ENCODE assay signal across 23 cellular contexts in the genomic region with DNA sequence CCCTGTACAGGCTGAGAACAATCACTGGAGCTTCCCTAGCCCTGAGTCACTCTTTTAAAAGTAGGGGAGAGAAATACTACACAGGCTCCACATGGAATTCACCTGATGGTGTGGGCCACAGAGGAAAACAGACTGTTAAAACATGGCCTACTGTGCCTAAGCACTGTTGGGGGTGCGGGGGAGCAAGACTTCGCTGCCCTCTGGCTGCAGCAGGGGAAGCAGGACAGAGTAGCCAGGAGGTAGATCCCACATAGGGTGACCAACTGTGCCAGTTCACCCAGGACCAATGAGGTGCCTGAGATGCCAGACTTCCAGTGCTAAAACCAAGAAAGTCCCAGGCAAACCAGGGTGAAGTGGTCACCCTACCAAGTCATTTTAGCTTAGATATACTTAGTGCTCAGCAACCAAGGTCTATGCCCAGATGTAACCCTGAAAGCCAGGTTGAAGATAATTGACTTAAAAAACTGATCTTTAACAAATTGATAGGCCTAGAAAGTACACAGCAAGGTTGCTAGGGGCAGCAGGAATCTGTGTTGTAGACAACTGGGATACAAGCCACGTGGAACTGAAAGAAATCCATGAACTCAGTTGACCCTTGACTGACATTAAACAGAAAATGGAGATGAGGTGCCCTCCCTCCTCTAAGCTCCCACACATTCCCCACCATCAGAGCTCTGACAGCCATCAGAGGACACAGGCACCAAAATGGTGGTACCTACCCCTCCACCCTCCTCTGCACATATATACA.
"Had no signal": no experiment of that assay in that cellular context is flagged by ENCODE, and none has a peak within 500 bp of the region (broad histone marks: within the 10 kb centered on the region; RNA-seq: fewer than 3 reads in every experiment).

No MANE protein-coding gene starts in this region.

- H3K27ac Mint-ChIP-seq: activated CD8-positive, alpha-beta memory T cell treated with anti-CD3 and anti-CD28 coated beads, Interleukin-2, amount 10 ng/mL, durations not matched to agents 7 days and 5 days; activated CD8-positive, alpha-beta T cell treated with anti-CD3 and anti-CD28 coated beads, Interleukin-2, amount 10 ng/mL, durations not matched to agents 7 days and 5 days; activated naive CD8-positive, alpha-beta T cell; nephron; T-helper 17 cell had no signal

- H3K36me3 Mint-ChIP-seq: activated CD8-positive, alpha-beta memory T cell treated with anti-CD3 and anti-CD28 coated beads, Interleukin-2, amount 10 ng/mL, durations not matched to agents 7 days and 5 days; activated naive CD8-positive, alpha-beta T cell had no signal

- H3K27me3 ChIP-seq: hepatocyte, neutrophil, right lobe of liver, testis, transverse colon had no signal

- H3K27ac ChIP-seq: epithelial cell of prostate, hepatocyte, neutrophil, right lobe of liver, skin epidermis, testis, transverse colon had no signal

- H3K4me3 Mint-ChIP-seq: activated CD8-positive, alpha-beta memory T cell treated with anti-CD3 and anti-CD28 coated beads, Interleukin-2, amount 10 ng/mL, durations not matched to agents 7 days and 5 days; activated CD8-positive, alpha-beta T cell treated with anti-CD3 and anti-CD28 coated beads, Interleukin-2, amount 10 ng/mL, durations not matched to agents 7 days and 5 days; activated naive CD8-positive, alpha-beta T cell; nephron; T-helper 17 cell had no signal

- H3K9me3 ChIP-seq: neutrophil, right lobe of liver, testis, transverse colon had no signal

- ATAC-seq: activated CD8-positive, alpha-beta memory T cell treated with anti-CD3 and anti-CD28 coated beads, Interleukin-2, amount 10 ng/mL, durations not matched to agents 7 days and 5 days; activated CD8-positive, alpha-beta T cell treated with anti-CD3 and anti-CD28 coated beads, Interleukin-2, amount 10 ng/mL, durations not matched to agents 7 days and 5 days; left ventricle myocardium superior; right lobe of liver; stimulated activated naive CD8-positive, alpha-beta T cell treated with anti-CD3 and anti-CD28 coated beads, Interleukin-15, Interleukin-2, amounts not matched to agents 100 U/mL and 50 U/mL, for 24 hours; T-helper 17 cell had no signal

- DNase-seq: activated CD8-positive, alpha-beta memory T cell treated with anti-CD3 and anti-CD28 coated beads, Interleukin-2, amount 10 ng/mL, durations not matched to agents 7 days and 5 days; activated CD8-positive, alpha-beta T cell treated with anti-CD3 and anti-CD28 coated beads, Interleukin-2, amount 10 ng/mL, durations not matched to agents 7 days and 5 days; activated effector memory CD4-positive, alpha-beta T cell treated with Interleukin-2 at 50 U/mL for 16 hours; activated naive CD4-positive, alpha-beta T cell treated with Interleukin-2 at 50 U/mL for 16 hours; anterior cingulate cortex; dermis blood vessel endothelial cell; effector CD4-positive, alpha-beta T cell; left ventricle myocardium superior; mammary epithelial cell; right lobe of liver; stimulated activated CD4-positive, alpha-beta T cell treated with anti-CD3 and anti-CD28 coated beads, Interleukin-12 subunit alpha, Interleukin-12 subunit beta, amount 100 ng/mL, for 4 hours; stimulated activated CD4-positive, alpha-beta T cell treated with anti-CD3 and anti-CD28 coated beads, Interleukin-4, amount 100 ng/mL, for 1 hour; stimulated activated naive CD8-positive, alpha-beta T cell treated with anti-CD3 and anti-CD28 coated beads, Interleukin-15, Interleukin-2, amounts not matched to agents 100 U/mL and 50 U/mL, for 24 hours; T-helper 17 cell; T1000; testis; transverse colon had no signal

- H3K36me3 ChIP-seq: neutrophil, right lobe of liver, transverse colon had no signal

- H3K4me1 ChIP-seq: right lobe of liver, testis, transverse colon had no signal

- H3K4me3 ChIP-seq: hepatocyte, right lobe of liver, skin epidermis, testis, transverse colon had no signal

- H3K27me3 Mint-ChIP-seq: activated CD8-positive, alpha-beta memory T cell treated with anti-CD3 and anti-CD28 coated beads, Interleukin-2, amount 10 ng/mL, durations not matched to agents 7 days and 5 days; activated naive CD8-positive, alpha-beta T cell; T-helper 17 cell had no signal

- H3K9me3 Mint-ChIP-seq: nephron had no signal

- H3K4me1 Mint-ChIP-seq: activated CD8-positive, alpha-beta memory T cell treated with anti-CD3 and anti-CD28 coated beads, Interleukin-2, amount 10 ng/mL, durations not matched to agents 7 days and 5 days; nephron; T-helper 17 cell had no signal
